Comparison of ENCODE assay signal across 8 cellular contexts in the genomic region with DNA sequence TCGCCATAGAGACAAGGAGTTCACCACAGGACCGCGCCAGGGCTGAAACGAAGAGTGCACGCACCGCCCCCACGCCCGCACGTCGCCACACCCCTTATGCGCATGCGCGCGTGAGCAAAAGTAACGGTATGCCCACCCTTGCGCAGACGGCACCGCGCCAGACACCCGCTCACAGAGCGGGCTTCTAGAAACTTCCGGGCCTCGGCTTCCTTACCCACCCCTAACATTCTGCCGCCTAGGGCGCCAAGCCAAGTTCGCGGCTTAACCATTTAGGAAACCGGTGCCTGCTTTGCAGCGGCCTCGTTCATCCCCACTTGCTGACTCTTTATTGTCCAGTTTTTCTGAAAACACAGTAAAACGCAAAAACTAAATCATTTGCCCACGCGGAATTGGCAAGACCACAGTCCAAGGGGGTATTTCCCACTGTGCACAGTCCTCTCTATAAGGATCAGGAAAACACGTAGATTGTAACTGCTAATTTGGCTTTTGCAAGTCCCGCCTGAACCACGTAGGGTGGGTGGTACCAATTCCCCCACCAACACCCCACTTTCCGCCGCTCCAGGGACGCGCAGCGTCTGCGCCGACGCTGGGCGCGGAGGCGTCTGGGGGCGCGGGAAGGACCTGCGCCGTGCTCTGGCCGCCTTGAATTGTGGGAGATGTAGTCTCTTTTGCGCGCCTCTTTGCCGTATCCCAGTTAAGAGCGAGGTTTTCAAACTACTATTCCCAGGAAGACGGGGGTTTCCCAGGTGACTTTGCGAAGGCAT. TPM values are rescaled to one million over a fixed set of nuclear protein-coding genes. Genes with fewer than 3 reads are reported as not detected.
DNase-seq lines count a peak whose midpoint lies in the region; ATAC-seq and TF ChIP-seq lines count a peak whose summit lies in the region.

A gene with protein sequence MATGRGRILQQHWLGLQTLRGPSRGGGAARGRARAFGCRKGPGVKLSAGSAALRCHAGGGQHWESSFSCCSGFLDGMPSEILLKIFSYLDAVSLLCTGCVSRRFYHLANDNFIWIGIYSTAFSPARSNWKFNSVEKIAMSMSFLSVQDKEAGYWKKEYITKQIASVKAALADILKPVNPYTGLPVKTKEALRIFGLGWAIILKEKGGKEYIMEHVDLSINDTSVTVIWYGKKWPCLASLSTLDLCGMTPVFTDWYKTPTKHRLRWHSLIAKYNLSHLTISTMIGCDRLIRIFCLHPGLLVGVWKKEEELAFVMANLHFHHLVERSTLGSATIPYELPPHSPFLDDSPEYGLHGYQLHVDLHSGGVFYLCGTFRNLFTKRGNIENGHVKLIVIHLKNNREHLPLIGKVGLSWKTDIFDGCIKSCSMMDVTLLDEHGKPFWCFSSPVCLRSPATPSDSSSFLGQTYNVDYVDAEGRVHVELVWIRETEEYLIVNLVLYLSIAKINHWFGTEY (minus strand): TSS at position 56 of the 764 bp plus-strand sequence. CDS start 49 bp downstream, at position 7.
A gene with protein sequence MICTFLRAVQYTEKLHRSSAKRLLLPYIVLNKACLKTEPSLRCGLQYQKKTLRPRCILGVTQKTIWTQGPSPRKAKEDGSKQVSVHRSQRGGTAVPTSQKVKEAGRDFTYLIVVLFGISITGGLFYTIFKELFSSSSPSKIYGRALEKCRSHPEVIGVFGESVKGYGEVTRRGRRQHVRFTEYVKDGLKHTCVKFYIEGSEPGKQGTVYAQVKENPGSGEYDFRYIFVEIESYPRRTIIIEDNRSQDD (plus strand): TSS at position 745 of the 764 bp plus-strand sequence. CDS start 286 bp downstream, outside the sequence.

- H3K27me3 Mint-ChIP-seq in activated naive CD8-positive, alpha-beta T cell: no peaks in the 10 kb centered on the region

- no peaks in the 10 kb centered on the region for H3K27me3 ChIP-seq in suprapubic skin

- H3K4me1 Mint-ChIP-seq in activated naive CD8-positive, alpha-beta T cell (ENCODE audit: low read depth): peaks cover 45% of the 10 kb centered on the region

- H3K4me1 ChIP-seq in suprapubic skin: peaks cover 36% of the 10 kb centered on the region

- DNase-seq in GM10266 (ENCODE audit: extremely low spot score) (peak; percentile 92), NCI-H1092 treated with DMSO at 0.1 percent for 48 hours (lab: John Stamatoyannopoulos, UW) (peak; percentile 99), glomerular endothelial cell (ENCODE audit: extremely low read depth, low read depth, low spot score) (peak; percentile 73), nucleus accumbens (lab: John Stamatoyannopoulos, UW) (peak; percentile 72 to 98 (median 92)), suprapubic skin (ENCODE audit: low spot score in 2 of 2) (peak; percentile 98)

- H3K27ac ChIP-seq in suprapubic skin: peak within 1 kb of the TSS; percentile 88

- H3K9me3 Mint-ChIP-seq in activated naive CD8-positive, alpha-beta T cell (ENCODE audit: low read depth): no peaks in the 10 kb centered on the region

- no peak for TF ChIP-seq EP300 in suprapubic skin (IDR thresholded peaks at IDR 0.05)

- H3K27ac Mint-ChIP-seq in activated naive CD8-positive, alpha-beta T cell: peak within 1 kb of the TSS; percentile 99

- peak within 1 kb of the TSS; percentile 79 for H3K4me3 ChIP-seq in suprapubic skin

- peaks cover 4% of the 10 kb centered on the region for H3K36me3 ChIP-seq in suprapubic skin

- peak within 1 kb of the TSS; percentile 98 for H3K4me3 Mint-ChIP-seq in activated naive CD8-positive, alpha-beta T cell

- WGBS in suprapubic skin: 0% methylated on average over 13 of the region's 58 CpGs

- peak in 1 of 2 donors; percentile 15 for TF ChIP-seq POLR2A in suprapubic skin (IDR thresholded peaks at IDR 0.05)

- no peaks in the 10 kb centered on the region for H3K9me3 ChIP-seq in suprapubic skin

- H3K36me3 Mint-ChIP-seq in activated naive CD8-positive, alpha-beta T cell: peaks cover 5% of the 10 kb centered on the region

- ATAC-seq in HG02623 (IDR thresholded peaks at IDR 0.05; ENCODE audit: unreplicated experiment) (peak; percentile 88), SK-N-SH treated with all-trans-retinoic acid at 6 μM for 48 hours (peak; percentile 98)

- no peak for TF ChIP-seq CTCF in GM10266 (IDR thresholded peaks at IDR 0.05; ENCODE audit: control insufficient read depth, insufficient read depth, low read depth, missing control alignments)
- TF ChIP-seq CTCF in suprapubic skin (IDR thresholded peaks at IDR 0.05): no peak

TF ChIP-seq in SK-N-SH treated with all-trans-retinoic acid at 6 μM for 48 hours, 23 proteins besides CTCF, POLR2A, EP300 and RAD21:
- TF ChIP-seq OSR1 (CRISPR knock-in tag; IDR thresholded peaks at IDR 0.05): no peak
- TF ChIP-seq, protein P1, sequence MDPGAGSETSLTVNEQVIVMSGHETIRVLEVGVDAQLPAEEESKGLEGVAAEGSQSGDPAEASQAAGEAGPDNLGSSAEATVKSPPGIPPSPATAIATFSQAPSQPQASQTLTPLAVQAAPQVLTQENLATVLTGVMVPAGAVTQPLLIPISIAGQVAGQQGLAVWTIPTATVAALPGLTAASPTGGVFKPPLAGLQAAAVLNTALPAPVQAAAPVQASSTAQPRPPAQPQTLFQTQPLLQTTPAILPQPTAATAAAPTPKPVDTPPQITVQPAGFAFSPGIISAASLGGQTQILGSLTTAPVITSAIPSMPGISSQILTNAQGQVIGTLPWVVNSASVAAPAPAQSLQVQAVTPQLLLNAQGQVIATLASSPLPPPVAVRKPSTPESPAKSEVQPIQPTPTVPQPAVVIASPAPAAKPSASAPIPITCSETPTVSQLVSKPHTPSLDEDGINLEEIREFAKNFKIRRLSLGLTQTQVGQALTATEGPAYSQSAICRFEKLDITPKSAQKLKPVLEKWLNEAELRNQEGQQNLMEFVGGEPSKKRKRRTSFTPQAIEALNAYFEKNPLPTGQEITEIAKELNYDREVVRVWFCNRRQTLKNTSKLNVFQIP (CRISPR knock-in tag; IDR thresholded peaks at IDR 0.05; ENCODE audit: borderline replicate concordance, low read depth): no peak
- TF ChIP-seq ZNF8 (CRISPR knock-in tag; IDR thresholded peaks at IDR 0.05): peak; percentile 91
- TF ChIP-seq, protein P2, sequence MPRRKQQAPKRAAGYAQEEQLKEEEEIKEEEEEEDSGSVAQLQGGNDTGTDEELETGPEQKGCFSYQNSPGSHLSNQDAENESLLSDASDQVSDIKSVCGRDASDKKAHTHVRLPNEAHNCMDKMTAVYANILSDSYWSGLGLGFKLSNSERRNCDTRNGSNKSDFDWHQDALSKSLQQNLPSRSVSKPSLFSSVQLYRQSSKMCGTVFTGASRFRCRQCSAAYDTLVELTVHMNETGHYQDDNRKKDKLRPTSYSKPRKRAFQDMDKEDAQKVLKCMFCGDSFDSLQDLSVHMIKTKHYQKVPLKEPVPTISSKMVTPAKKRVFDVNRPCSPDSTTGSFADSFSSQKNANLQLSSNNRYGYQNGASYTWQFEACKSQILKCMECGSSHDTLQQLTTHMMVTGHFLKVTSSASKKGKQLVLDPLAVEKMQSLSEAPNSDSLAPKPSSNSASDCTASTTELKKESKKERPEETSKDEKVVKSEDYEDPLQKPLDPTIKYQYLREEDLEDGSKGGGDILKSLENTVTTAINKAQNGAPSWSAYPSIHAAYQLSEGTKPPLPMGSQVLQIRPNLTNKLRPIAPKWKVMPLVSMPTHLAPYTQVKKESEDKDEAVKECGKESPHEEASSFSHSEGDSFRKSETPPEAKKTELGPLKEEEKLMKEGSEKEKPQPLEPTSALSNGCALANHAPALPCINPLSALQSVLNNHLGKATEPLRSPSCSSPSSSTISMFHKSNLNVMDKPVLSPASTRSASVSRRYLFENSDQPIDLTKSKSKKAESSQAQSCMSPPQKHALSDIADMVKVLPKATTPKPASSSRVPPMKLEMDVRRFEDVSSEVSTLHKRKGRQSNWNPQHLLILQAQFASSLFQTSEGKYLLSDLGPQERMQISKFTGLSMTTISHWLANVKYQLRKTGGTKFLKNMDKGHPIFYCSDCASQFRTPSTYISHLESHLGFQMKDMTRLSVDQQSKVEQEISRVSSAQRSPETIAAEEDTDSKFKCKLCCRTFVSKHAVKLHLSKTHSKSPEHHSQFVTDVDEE (CRISPR knock-in tag; IDR thresholded peaks at IDR 0.05): peak; percentile 84; the same call in 1 of the 2 replicates
- no peak for TF ChIP-seq ZNF70 (CRISPR knock-in tag; IDR thresholded peaks at IDR 0.05)
- TF ChIP-seq GLIS3 (CRISPR knock-in tag; IDR thresholded peaks at IDR 0.05): no peak
- no peak for TF ChIP-seq CSRNP3 (CRISPR knock-in tag; IDR thresholded peaks at IDR 0.05)
- no peak for TF ChIP-seq ISL1 (CRISPR knock-in tag; IDR thresholded peaks at IDR 0.05)
- TF ChIP-seq TCF4 (CRISPR knock-in tag; IDR thresholded peaks at IDR 0.05; ENCODE audit: borderline replicate concordance): no peak
- no peak for TF ChIP-seq BACH2 (CRISPR knock-in tag; IDR thresholded peaks at IDR 0.05; ENCODE audit: borderline replicate concordance)
- TF ChIP-seq ESRRG (CRISPR knock-in tag; IDR thresholded peaks at IDR 0.05): no peak
- TF ChIP-seq ZFP30 (CRISPR knock-in tag; IDR thresholded peaks at IDR 0.05): no peak
- no peak for TF ChIP-seq ZFP3 (CRISPR knock-in tag; IDR thresholded peaks at IDR 0.05)
- no peak for TF ChIP-seq PPARA (CRISPR knock-in tag; IDR thresholded peaks at IDR 0.05; ENCODE audit: borderline replicate concordance)
TF ChIP-seq in SK-N-SH treated with all-trans-retinoic acid at 6 μM for 48 hours: peak in this region for 2.

RNA-seq across cellular contexts. Expression of the first gene that starts in this region (rescaled TPM):
- 0.10 and 0.23 TPM in 2 replicates for total RNA-seq in glomerular endothelial cell
- total RNA-seq in suprapubic skin: under 1 TPM in 2 of 4 donors, not detected in 2; 0.60 to 0.80 TPM

RNA-seq across cellular contexts. Expression of the second gene that starts in this region (rescaled TPM):
- total RNA-seq in glomerular endothelial cell (25.0 and 32.4 TPM in 2 replicates), suprapubic skin (10 to 100 TPM; 17.9 to 38.0 (median 24.1) TPM)

Comparison
In these comparisons a context has a peak if more than half of its experiments do, and no peak if none do; other contexts are left out.
1. Peak in every context shown above with its lines: DNase-seq, ATAC-seq, H3K4me3 ChIP-seq and H3K27ac ChIP-seq.